25 cellular contexts compared by ENCODE assay signal in genomic region chr3:157257101-157257500, GRCh38.
DNase-seq lines count a peak whose midpoint lies in the region; ATAC-seq, FAIRE-seq and TF ChIP-seq lines count a peak whose summit lies in the region.
"Had no signal": no experiment of that assay in that cellular context is flagged by ENCODE, and none has a peak within 500 bp of the region (broad histone marks: within the 10 kb centered on the region; RNA-seq: fewer than 3 reads in every experiment).

No MANE protein-coding gene starts in this region.

- no peak overlapping the region for H2BK5ac ChIP-seq in IMR-90 (ENCODE audit: low read depth, low read length, poor library complexity, severe bottlenecking)

- no peak overlapping the region for H3K27ac ChIP-seq in IMR-90 (ENCODE audit: insufficient read depth, low read length)
- no peak overlapping the region for H3K27ac ChIP-seq in K562 (ENCODE audit: extremely low read depth, low read depth, low read length)
- H3K27ac ChIP-seq: BLaER1, GM23248, Peyer's patch, SJCRH30 had no signal

- H3K4me1 ChIP-seq in IMR-90 (ENCODE audit: control insufficient read depth, insufficient read depth, low read length) = no peaks in the 10 kb centered on the region
- H3K4me1 ChIP-seq in K562 (replicated peaks in 1 of 2; ENCODE audit: control insufficient read depth in 2 of 2, insufficient read depth in 2 of 2, low read length in 2 of 2) = no peaks in the 10 kb centered on the region
- H3K4me1 ChIP-seq: BLaER1, Peyer's patch, SJCRH30 had no signal

- H4K5ac ChIP-seq in IMR-90 (ENCODE audit: low read depth, low read length) = no peak overlapping the region

- POLR2A ChIA-PET in IMR-90 (lab: Charles Lee; ENCODE audit: unreplicated experiment) = no interaction called here
- POLR2A ChIA-PET in K562 (lab: Yijun Ruan, JAX) = interaction anchor here (0.5 to 1.6 kb wide), 3 partner anchors 8 to 14 kb away, joined by 3 to 5 read pairs (median 5); no protein-coding TSS in a partner anchor

- FAIRE-seq in K562 (lab: Jason Lieb, UNC) = no peak
- FAIRE-seq: GM12878, HTR-8/SVneo had no signal

- TF ChIP-seq CTCF in IMR-90 (conservative IDR thresholded peaks at IDR 0.05; ENCODE audit: low read depth, low read length) (no peak), K562 (IDR thresholded peaks at IDR 0.05 in 2 of 3, conservative IDR thresholded peaks at IDR 0.05 in 1 of 3; ENCODE audit: insufficient read depth in 2 of 3, low read depth in 1 of 3, low read length in 3 of 3) (no peak)

- no peak overlapping the region for H3K23ac ChIP-seq in IMR-90 (ENCODE audit: low read depth, low read length)

- H4K20me1 ChIP-seq in IMR-90 (ENCODE audit: insufficient read depth, low read length) = no peaks in the 10 kb centered on the region
- H4K20me1 ChIP-seq in K562 (replicated peaks; ENCODE audit: control insufficient read depth, insufficient read depth, low read length) = no peaks in the 10 kb centered on the region
- H4K20me1 ChIP-seq: BLaER1 had no signal

- H3K36me3 ChIP-seq in IMR-90 (ENCODE audit: control insufficient read depth, insufficient read depth, low read length) (no peaks in the 10 kb centered on the region), K562 (ENCODE audit: control insufficient read depth, insufficient read depth, low read length) (no peaks in the 10 kb centered on the region)
- H3K36me3 ChIP-seq: BLaER1, Peyer's patch, SJCRH30 had no signal

- H3K27me3 ChIP-seq in IMR-90 (ENCODE audit: control insufficient read depth, insufficient read depth, low read length) (no peaks in the 10 kb centered on the region), K562 (ENCODE audit: control insufficient read depth in 2 of 2, insufficient read depth in 2 of 2, low read length in 2 of 2) (no peaks in the 10 kb centered on the region; a peak in 1 of 5 replicates)
- H3K27me3 ChIP-seq: BLaER1, Peyer's patch, SJCRH30 had no signal

- no peaks in the 10 kb centered on the region for H3K9me1 ChIP-seq in IMR-90 (ENCODE audit: insufficient read depth, low read length)
- H3K9me1 ChIP-seq in K562 (ENCODE audit: control insufficient read depth, insufficient read depth, low read length) = no peaks in the 10 kb centered on the region

- H3K56ac ChIP-seq in IMR-90 (ENCODE audit: extremely low read depth, insufficient read depth, low read length) = no peak overlapping the region

- H3K9ac ChIP-seq in IMR-90 (ENCODE audit: low read depth, low read length) = no peak overlapping the region
- H3K9ac ChIP-seq in K562 (ENCODE audit: insufficient read depth in 1 of 2, low read depth in 2 of 2, low read length in 2 of 2) = no peak overlapping the region
- H3K9ac ChIP-seq: BLaER1, GM23248 had no signal

- H3K9me3 ChIP-seq in IMR-90 (ENCODE audit: control insufficient read depth, insufficient read depth, low read length) (no peaks in the 10 kb centered on the region), K562 (replicated peaks; ENCODE audit: control insufficient read depth, insufficient read depth, low read depth, low read length) (no peaks in the 10 kb centered on the region)
- H3K9me3 ChIP-seq: BLaER1, Peyer's patch, SJCRH30 had no signal

- H2AK9ac ChIP-seq in IMR-90 (replicated peaks; ENCODE audit: low read depth, low read length, poor library complexity) = no peak overlapping the region

- no peak overlapping the region for H2BK15ac ChIP-seq in IMR-90 (ENCODE audit: low read depth, low read length)

- no peak overlapping the region for H2BK20ac ChIP-seq in IMR-90 (ENCODE audit: low read depth, low read length)

- no peak for ATAC-seq in IMR-90 (ENCODE audit: low read depth)
- ATAC-seq in K562 = no peak
- no peak for ATAC-seq in HG03045 (IDR thresholded peaks at IDR 0.05; ENCODE audit: unreplicated experiment)
- ATAC-seq: GM12878, HCT116 had no signal

- no peak overlapping the region for H3K18ac ChIP-seq in IMR-90 (ENCODE audit: low read depth, low read length)

- H3K79me1 ChIP-seq in IMR-90 (ENCODE audit: low read depth in 1 of 2, low read length in 2 of 2) = no peaks in the 10 kb centered on the region

- no peak overlapping the region for H4K91ac ChIP-seq in IMR-90 (ENCODE audit: insufficient read depth, low read depth, low read length)

- H3K4me2 ChIP-seq in IMR-90 (ENCODE audit: low read depth, low read length) (no peak overlapping the region), K562 (ENCODE audit: insufficient read depth, low read length) (no peak overlapping the region)
- H3K4me2 ChIP-seq: BLaER1 had no signal

- H3K79me2 ChIP-seq in K562 (ENCODE audit: control insufficient read depth, insufficient read depth, low read length) = no peaks in the 10 kb centered on the region

- no TSS peak for BruUV-seq in IMR-90 (replicated peaks; lab: Mats Ljungman, UMichigan)
- no TSS peak for BruUV-seq in K562 (replicated peaks; lab: Mats Ljungman, UMichigan)

- DNase-seq in IMR-90 = no peak
- DNase-seq in K562 (ENCODE audit: extremely low read depth in 1 of 4, low spot score in 3 of 4) = no peak
- DNase-seq in myocyte (ENCODE audit: low read depth) = peak; percentile 32
- DNase-seq in HUDEP-2 (lab: John Stamatoyannopoulos, UW; ENCODE audit: unreplicated experiment in 76 of 76) = no peak
- no peak for DNase-seq in NCI-H748 treated with DMSO at 0.1 percent for 48 hours (lab: John Stamatoyannopoulos, UW)
- no peak for DNase-seq in activated T-cell treated with anti-CD3 and anti-CD28 coated beads for 4 hours
- DNase-seq: CD4-positive, alpha-beta T cell; COR-L47; DMS 273 treated with DMSO at 0.1 percent for 48 hours; DMS79 treated with DMSO at 0.1 percent for 48 hours; GM23248; MM.1S; NCI-H1048; NCI-H1436; NCI-H2029 treated with DMSO at 0.1 percent for 48 hours; NCI-H345; NCI-H524; NCI-H82; Peyer's patch; SJCRH30 had no signal

- no peak overlapping the region for H2AFZ ChIP-seq in IMR-90 (replicated peaks; ENCODE audit: low read length, poor library complexity)
- no peak overlapping the region for H2AFZ ChIP-seq in K562 (ENCODE audit: low read depth, low read length)
- H2AFZ ChIP-seq: GM23248 had no signal

- dilution Hi-C loops in IMR-90 (cut with HindIII; ENCODE audit: low sequenced_read_pairs, unreplicated experiment) = no loop called here

- no peak overlapping the region for H4K8ac ChIP-seq in IMR-90 (ENCODE audit: low read depth in 2 of 2, low read length in 2 of 2)

- no peak for TF ChIP-seq EP300 in K562 (IDR thresholded peaks at IDR 0.05; ENCODE audit: low read length)

- no peak overlapping the region for H3K4ac ChIP-seq in IMR-90 (ENCODE audit: low read depth, low read length)

- TF ChIP-seq POLR2A in IMR-90 (IDR thresholded peaks at IDR 0.05; ENCODE audit: low read depth, low read length) (no peak), K562 (conservative IDR thresholded peaks at IDR 0.05) (no peak)

- no peak for TF ChIP-seq RAD21 in IMR-90 (IDR thresholded peaks at IDR 0.05; ENCODE audit: low read length)
- no peak for TF ChIP-seq RAD21 in K562 (CRISPR knock-in tag; conservative IDR thresholded peaks at IDR 0.05 in 1 of 2, IDR thresholded peaks at IDR 0.05 in 1 of 2)

- CTCF ChIA-PET in IMR-90 (lab: Yijun Ruan, JAX) = no interaction called here
- CTCF ChIA-PET in K562 (lab: Yijun Ruan, JAX; ENCODE audit: low intra/inter-chr PET ratio) = no interaction called here

- H3K14ac ChIP-seq in IMR-90 (replicated peaks; ENCODE audit: low read depth, low read length) = no peak overlapping the region

- in situ Hi-C loops in IMR-90 (cut with MboI; ENCODE audit: low sequenced_read_pairs) (no loop called here), K562 (cut with MboI) (no loop called here)

- no peak overlapping the region for H2BK120ac ChIP-seq in IMR-90 (ENCODE audit: low read depth, low read length)

- no peak overlapping the region for H3K4me3 ChIP-seq in IMR-90 (ENCODE audit: insufficient read depth, low read depth, low read length)
- H3K4me3 ChIP-seq in K562 = no peak overlapping the region
- H3K4me3 ChIP-seq: BLaER1, GM12878, GM23248, Peyer's patch, SJCRH30 had no signal

- intact Hi-C loops in IMR-90 (cut with micrococcal nuclease) = no loop called here
- intact Hi-C loops in K562 (cut with micrococcal nuclease) = no loop called here

- no CpG with 5 or more reads among the region's 5 CpGs for WGBS in IMR-90 (ENCODE audit: extremely low coverage in 2 of 2, insufficient read length in 1 of 2), 2 experiments
- 23% methylated on average over 5 of the region's 5 CpGs for WGBS in K562 (ENCODE audit: insufficient coverage, low coverage, missing lambda C conversion rate)

- no peak overlapping the region for H2AK5ac ChIP-seq in IMR-90 (ENCODE audit: low read depth, low read length)

TF ChIP-seq in IMR-90, 13 proteins besides CTCF, POLR2A, EP300 and RAD21 (continues in another document):
- TF ChIP-seq CEBPB (IDR thresholded peaks at IDR 0.05; ENCODE audit: low read depth, low read length) (peak; percentile 41; the same call in 1 of the 2 replicates), BHLHE40 (IDR thresholded peaks at IDR 0.05; ENCODE audit: low read depth, low read length) (no peak), RCOR1 (IDR thresholded peaks at IDR 0.05; ENCODE audit: insufficient replicate concordance, low read length) (no peak), ELK1 (IDR thresholded peaks at IDR 0.05; ENCODE audit: borderline replicate concordance, low read depth, low read length) (no peak), SMC3 (IDR thresholded peaks at IDR 0.05; ENCODE audit: low read depth, low read length) (no peak)

TF ChIP-seq in K562, 482 proteins besides CTCF, POLR2A, EP300 and RAD21:
- TF ChIP-seq, protein P1, sequence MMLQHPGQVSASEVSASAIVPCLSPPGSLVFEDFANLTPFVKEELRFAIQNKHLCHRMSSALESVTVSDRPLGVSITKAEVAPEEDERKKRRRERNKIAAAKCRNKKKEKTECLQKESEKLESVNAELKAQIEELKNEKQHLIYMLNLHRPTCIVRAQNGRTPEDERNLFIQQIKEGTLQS (IDR thresholded peaks at IDR 0.05) = peak; percentile 39; the same call in 1 of the 2 replicates
- TF ChIP-seq, protein P1 (CRISPR knock-in tag; conservative IDR thresholded peaks at IDR 0.05) = no peak
- no peak for TF ChIP-seq CEBPG (CRISPR knock-in tag; IDR thresholded peaks at IDR 0.05)
- peak in 1 of 2 experiments; percentile 48; a peak in 1 of 4 replicates for TF ChIP-seq CEBPG (tag; conservative IDR thresholded peaks at IDR 0.05 in 1 of 2, IDR thresholded peaks at IDR 0.05 in 1 of 2)
- no peak for TF ChIP-seq EHMT2 (IDR thresholded peaks at IDR 0.05)
TF ChIP-seq in K562: peak in this region for 2.
